In genomic region chr5:51872144-51872543, GRCh38 we compare ENCODE assay signal across 7 cellular contexts.
"Had no signal": no experiment of that assay in that cellular context is flagged by ENCODE, and none has a peak within 500 bp of the region (broad histone marks: within the 10 kb centered on the region; RNA-seq: fewer than 3 reads in every experiment).

No MANE protein-coding gene starts in this region.

- FAIRE-seq: HepG2, HTR-8/SVneo had no signal

- H3K27ac ChIP-seq: HL-60, KMS-11 had no signal

- DNase-seq: IMR-90, KBM-7, KG1 had no signal

- ATAC-seq: HepG2 had no signal

- H3K4me2 ChIP-seq: KMS-11 had no signal

- H3K9ac ChIP-seq: KMS-11 had no signal
